ENCODE assay signal across 1 cellular context in the genomic region with DNA sequence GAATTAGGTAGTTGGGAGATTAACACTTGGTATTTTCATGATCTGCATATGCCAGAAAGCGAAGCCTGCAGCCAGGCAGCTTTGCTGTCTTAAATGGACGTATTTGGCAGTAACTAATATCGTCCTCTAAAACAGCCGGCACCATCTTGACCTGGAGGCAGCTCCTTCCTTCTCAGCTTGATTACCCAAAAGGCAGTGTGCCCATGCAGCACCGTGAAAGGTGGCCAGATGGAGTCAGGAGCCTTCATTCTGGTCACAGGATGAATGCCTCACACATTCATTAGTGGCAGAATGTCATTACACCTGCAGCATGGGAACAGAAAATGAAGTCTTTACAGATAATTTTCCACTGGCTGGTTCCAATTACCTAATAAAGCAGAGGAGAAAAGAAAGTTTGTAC.
TF ChIP-seq lines count a peak whose summit lies in the region.

No MANE protein-coding gene starts in this region.

TF ChIP-seq in GM23338, 12 proteins besides CTCF, POLR2A, EP300 and RAD21 (continued from another document):
- TF ChIP-seq, protein P1, sequence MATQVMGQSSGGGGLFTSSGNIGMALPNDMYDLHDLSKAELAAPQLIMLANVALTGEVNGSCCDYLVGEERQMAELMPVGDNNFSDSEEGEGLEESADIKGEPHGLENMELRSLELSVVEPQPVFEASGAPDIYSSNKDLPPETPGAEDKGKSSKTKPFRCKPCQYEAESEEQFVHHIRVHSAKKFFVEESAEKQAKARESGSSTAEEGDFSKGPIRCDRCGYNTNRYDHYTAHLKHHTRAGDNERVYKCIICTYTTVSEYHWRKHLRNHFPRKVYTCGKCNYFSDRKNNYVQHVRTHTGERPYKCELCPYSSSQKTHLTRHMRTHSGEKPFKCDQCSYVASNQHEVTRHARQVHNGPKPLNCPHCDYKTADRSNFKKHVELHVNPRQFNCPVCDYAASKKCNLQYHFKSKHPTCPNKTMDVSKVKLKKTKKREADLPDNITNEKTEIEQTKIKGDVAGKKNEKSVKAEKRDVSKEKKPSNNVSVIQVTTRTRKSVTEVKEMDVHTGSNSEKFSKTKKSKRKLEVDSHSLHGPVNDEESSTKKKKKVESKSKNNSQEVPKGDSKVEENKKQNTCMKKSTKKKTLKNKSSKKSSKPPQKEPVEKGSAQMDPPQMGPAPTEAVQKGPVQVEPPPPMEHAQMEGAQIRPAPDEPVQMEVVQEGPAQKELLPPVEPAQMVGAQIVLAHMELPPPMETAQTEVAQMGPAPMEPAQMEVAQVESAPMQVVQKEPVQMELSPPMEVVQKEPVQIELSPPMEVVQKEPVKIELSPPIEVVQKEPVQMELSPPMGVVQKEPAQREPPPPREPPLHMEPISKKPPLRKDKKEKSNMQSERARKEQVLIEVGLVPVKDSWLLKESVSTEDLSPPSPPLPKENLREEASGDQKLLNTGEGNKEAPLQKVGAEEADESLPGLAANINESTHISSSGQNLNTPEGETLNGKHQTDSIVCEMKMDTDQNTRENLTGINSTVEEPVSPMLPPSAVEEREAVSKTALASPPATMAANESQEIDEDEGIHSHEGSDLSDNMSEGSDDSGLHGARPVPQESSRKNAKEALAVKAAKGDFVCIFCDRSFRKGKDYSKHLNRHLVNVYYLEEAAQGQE (IDR thresholded peaks at IDR 0.05; ENCODE audit: unreplicated experiment), result no peak
- no peak for TF ChIP-seq CREB1 (CRISPR knock-in tag; IDR thresholded peaks at IDR 0.05; ENCODE audit: low read depth)
- no peak for TF ChIP-seq ZNF331 (CRISPR knock-in tag; IDR thresholded peaks at IDR 0.05; ENCODE audit: low read depth)
- no peak for TF ChIP-seq NANOG (IDR thresholded peaks at IDR 0.05; ENCODE audit: borderline replicate concordance)
- TF ChIP-seq, protein P2, sequence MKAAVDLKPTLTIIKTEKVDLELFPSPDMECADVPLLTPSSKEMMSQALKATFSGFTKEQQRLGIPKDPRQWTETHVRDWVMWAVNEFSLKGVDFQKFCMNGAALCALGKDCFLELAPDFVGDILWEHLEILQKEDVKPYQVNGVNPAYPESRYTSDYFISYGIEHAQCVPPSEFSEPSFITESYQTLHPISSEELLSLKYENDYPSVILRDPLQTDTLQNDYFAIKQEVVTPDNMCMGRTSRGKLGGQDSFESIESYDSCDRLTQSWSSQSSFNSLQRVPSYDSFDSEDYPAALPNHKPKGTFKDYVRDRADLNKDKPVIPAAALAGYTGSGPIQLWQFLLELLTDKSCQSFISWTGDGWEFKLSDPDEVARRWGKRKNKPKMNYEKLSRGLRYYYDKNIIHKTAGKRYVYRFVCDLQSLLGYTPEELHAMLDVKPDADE (IDR thresholded peaks at IDR 0.05), result no peak
